15 cellular contexts compared by ENCODE assay signal in genomic region chr6:17442196-17442595, GRCh38.
"Had no signal": no experiment of that assay in that cellular context is flagged by ENCODE, and none has a peak within 500 bp of the region (broad histone marks: within the 10 kb centered on the region; RNA-seq: fewer than 3 reads in every experiment).

No MANE protein-coding gene starts in this region.

- H3K27ac ChIP-seq: epithelial cell of prostate, esophagus squamous epithelium, heart left ventricle, sigmoid colon had no signal

- H3K27ac Mint-ChIP-seq: nephron had no signal

- H3K4me3 ChIP-seq: esophagus squamous epithelium, heart left ventricle, sigmoid colon had no signal

- H3K36me3 Mint-ChIP-seq: naive B cell had no signal

- H3K27me3 Mint-ChIP-seq: naive B cell had no signal

- H3K9me3 ChIP-seq: esophagus squamous epithelium, heart left ventricle, sigmoid colon had no signal

- ATAC-seq: heart left ventricle had no signal

- FAIRE-seq: islet of Langerhans, small intestine had no signal

- H3K27me3 ChIP-seq: esophagus squamous epithelium, heart left ventricle, sigmoid colon had no signal

- H3K36me3 ChIP-seq: esophagus squamous epithelium, heart left ventricle, sigmoid colon had no signal

- H3K4me3 Mint-ChIP-seq: naive B cell, nephron had no signal

- DNase-seq: effector memory CD4-positive, alpha-beta T cell; esophagus squamous epithelium; foreskin melanocyte; heart left ventricle; hippocampal formation; kidney glomerular epithelial cell; mesendoderm; naive B cell; sigmoid colon; small intestine; stimulated activated CD4-positive, alpha-beta T cell treated with anti-CD3 and anti-CD28 coated beads, Interleukin-12 subunit alpha, Interleukin-12 subunit beta, amount 100 ng/mL, for 4 hours; stimulated activated naive CD4-positive, alpha-beta T cell treated with Interleukin-2 at 50 U/mL for 16 hours had no signal

- H3K4me1 ChIP-seq: esophagus squamous epithelium had no signal
